ENCODE assay signal across 29 cellular contexts in genomic region chr14:50951032-50951431, GRCh38.
"Had no signal": no experiment of that assay in that cellular context is flagged by ENCODE, and none has a peak within 500 bp of the region (broad histone marks: within the 10 kb centered on the region; RNA-seq: fewer than 3 reads in every experiment).

No MANE protein-coding gene starts in this region.

- H3K4me1 Mint-ChIP-seq: naive thymus-derived CD8-positive, alpha-beta T cell had no signal

- H3K9me3 Mint-ChIP-seq: natural killer cell treated with Interleukin-12 subunit alpha and Interleukin-12 subunit beta and Interleukin-15 and Interleukin-18, amount 100 ng/mL, for 72 hours; neural crest cell; stimulated activated effector memory CD8-positive, alpha-beta T cell treated with anti-CD3 and anti-CD28 coated beads, Interleukin-12 subunit alpha, Interleukin-12 subunit beta, amount 100 ng/mL, for 72 hours; stimulated activated naive B cell treated with anti-CD40 and anti-IgM and Interleukin-4, amounts not matched to agents 10 μg/mL and 1 μg/mL and 100 μg/mL, for 72 hours; stimulated activated naive CD8-positive, alpha-beta T cell treated with anti-CD3 and anti-CD28 coated beads, Interleukin-15, Interleukin-2, amounts not matched to agents 100 ng/mL and 50 ng/mL, for 24 hours had no signal

- FAIRE-seq: small intestine had no signal

- H3K27ac ChIP-seq: ovary, parathyroid adenoma, psoas muscle, right lobe of liver, sigmoid colon, stomach, thoracic aorta, thyroid gland, tibial nerve, upper lobe of left lung, uterus had no signal

- H3K79me2 ChIP-seq: parathyroid adenoma had no signal

- H3K4me3 ChIP-seq: ovary, psoas muscle, right lobe of liver, sigmoid colon, stomach, thoracic aorta, thyroid gland, tibial nerve, upper lobe of left lung, uterus had no signal

- ATAC-seq: naive thymus-derived CD8-positive, alpha-beta T cell; natural killer cell treated with Interleukin-12 subunit alpha and Interleukin-12 subunit beta and Interleukin-15 and Interleukin-18, amount 100 ng/mL, for 72 hours; psoas muscle; right cardiac atrium; stimulated activated effector memory CD8-positive, alpha-beta T cell treated with anti-CD3 and anti-CD28 coated beads, Interleukin-12 subunit alpha, Interleukin-12 subunit beta, amount 100 ng/mL, for 72 hours; stimulated activated naive B cell treated with anti-CD40 and anti-IgM and Interleukin-4, amounts not matched to agents 10 μg/mL and 1 μg/mL and 100 μg/mL, for 72 hours had no signal

- H3K36me3 ChIP-seq: ovary, right lobe of liver, sigmoid colon, stomach, thoracic aorta, thyroid gland, tibial nerve, upper lobe of left lung, uterus had no signal

- H3K9me3 ChIP-seq: ovary, psoas muscle, right lobe of liver, sigmoid colon, stomach, thoracic aorta, thyroid gland, tibial nerve, upper lobe of left lung, uterus had no signal

- H3K4me1 ChIP-seq: right lobe of liver, thyroid gland, uterus had no signal

- DNase-seq: naive thymus-derived CD8-positive, alpha-beta T cell; nephron progenitor cell; occipital lobe; ovary; posterior cingulate gyrus; psoas muscle; right cardiac atrium; right lobe of liver; sigmoid colon; small intestine; stimulated activated CD4-positive, alpha-beta T cell treated with anti-CD3 and anti-CD28 coated beads, Interleukin-15, amount 100 ng/mL, for 24 hours; stimulated activated CD4-positive, alpha-beta T cell treated with anti-CD3 and anti-CD28 coated beads, Interleukin-2, amount 100 ng/mL, for 24 hours; stimulated activated CD4-positive, alpha-beta T cell treated with anti-CD3 and anti-CD28 coated beads, Interleukin-2, amount 100 ng/mL, for 48 hours; stimulated activated CD4-positive, alpha-beta T cell treated with anti-CD3 and anti-CD28 coated beads, Interleukin-4, amount 100 ng/mL, for 24 hours; stimulated activated naive B cell treated with anti-CD40 and anti-IgM and Interleukin-4, amounts not matched to agents 10 μg/mL and 1 μg/mL and 100 μg/mL, for 72 hours; stimulated activated naive CD4-positive, alpha-beta T cell treated with Interleukin-2 at 50 U/mL for 16 hours; stomach; thyroid gland; trophoblast cell; upper lobe of left lung; uterus had no signal

- H2AFZ ChIP-seq: parathyroid adenoma had no signal

- H3K4me3 Mint-ChIP-seq: naive thymus-derived CD8-positive, alpha-beta T cell; natural killer cell treated with Interleukin-12 subunit alpha and Interleukin-12 subunit beta and Interleukin-15 and Interleukin-18, amount 100 ng/mL, for 72 hours; nephron progenitor cell; neural crest cell; stimulated activated effector memory CD8-positive, alpha-beta T cell treated with anti-CD3 and anti-CD28 coated beads, Interleukin-12 subunit alpha, Interleukin-12 subunit beta, amount 100 ng/mL, for 72 hours; stimulated activated naive B cell treated with anti-CD40 and anti-IgM and Interleukin-4, amounts not matched to agents 10 μg/mL and 1 μg/mL and 100 μg/mL, for 72 hours; stimulated activated naive CD8-positive, alpha-beta T cell treated with anti-CD3 and anti-CD28 coated beads, Interleukin-15, Interleukin-2, amounts not matched to agents 100 ng/mL and 50 ng/mL, for 24 hours had no signal

- H3K27ac Mint-ChIP-seq: naive thymus-derived CD8-positive, alpha-beta T cell; natural killer cell treated with Interleukin-12 subunit alpha and Interleukin-12 subunit beta and Interleukin-15 and Interleukin-18, amount 100 ng/mL, for 72 hours; nephron progenitor cell; progenitor cell of endocrine pancreas; stimulated activated effector memory CD8-positive, alpha-beta T cell treated with anti-CD3 and anti-CD28 coated beads, Interleukin-12 subunit alpha, Interleukin-12 subunit beta, amount 100 ng/mL, for 72 hours; stimulated activated naive B cell treated with anti-CD40 and anti-IgM and Interleukin-4, amounts not matched to agents 10 μg/mL and 1 μg/mL and 100 μg/mL, for 72 hours; stimulated activated naive CD8-positive, alpha-beta T cell treated with anti-CD3 and anti-CD28 coated beads, Interleukin-15, Interleukin-2, amounts not matched to agents 100 ng/mL and 50 ng/mL, for 24 hours had no signal

- H3K36me3 Mint-ChIP-seq: naive thymus-derived CD8-positive, alpha-beta T cell; natural killer cell treated with Interleukin-12 subunit alpha and Interleukin-12 subunit beta and Interleukin-15 and Interleukin-18, amount 100 ng/mL, for 72 hours; stimulated activated naive B cell treated with anti-CD40 and anti-IgM and Interleukin-4, amounts not matched to agents 10 μg/mL and 1 μg/mL and 100 μg/mL, for 72 hours had no signal

- H3K27me3 Mint-ChIP-seq: stimulated activated naive B cell treated with anti-CD40 and anti-IgM and Interleukin-4, amounts not matched to agents 10 μg/mL and 1 μg/mL and 100 μg/mL, for 72 hours; stimulated activated naive CD8-positive, alpha-beta T cell treated with anti-CD3 and anti-CD28 coated beads, Interleukin-15, Interleukin-2, amounts not matched to agents 100 ng/mL and 50 ng/mL, for 24 hours had no signal

- H3K9ac ChIP-seq: parathyroid adenoma had no signal

- H3K27me3 ChIP-seq: ovary, right lobe of liver, sigmoid colon, stomach, thyroid gland, tibial nerve, upper lobe of left lung, uterus had no signal
